ENCODE assay signal across 8 cellular contexts in the genomic region with DNA sequence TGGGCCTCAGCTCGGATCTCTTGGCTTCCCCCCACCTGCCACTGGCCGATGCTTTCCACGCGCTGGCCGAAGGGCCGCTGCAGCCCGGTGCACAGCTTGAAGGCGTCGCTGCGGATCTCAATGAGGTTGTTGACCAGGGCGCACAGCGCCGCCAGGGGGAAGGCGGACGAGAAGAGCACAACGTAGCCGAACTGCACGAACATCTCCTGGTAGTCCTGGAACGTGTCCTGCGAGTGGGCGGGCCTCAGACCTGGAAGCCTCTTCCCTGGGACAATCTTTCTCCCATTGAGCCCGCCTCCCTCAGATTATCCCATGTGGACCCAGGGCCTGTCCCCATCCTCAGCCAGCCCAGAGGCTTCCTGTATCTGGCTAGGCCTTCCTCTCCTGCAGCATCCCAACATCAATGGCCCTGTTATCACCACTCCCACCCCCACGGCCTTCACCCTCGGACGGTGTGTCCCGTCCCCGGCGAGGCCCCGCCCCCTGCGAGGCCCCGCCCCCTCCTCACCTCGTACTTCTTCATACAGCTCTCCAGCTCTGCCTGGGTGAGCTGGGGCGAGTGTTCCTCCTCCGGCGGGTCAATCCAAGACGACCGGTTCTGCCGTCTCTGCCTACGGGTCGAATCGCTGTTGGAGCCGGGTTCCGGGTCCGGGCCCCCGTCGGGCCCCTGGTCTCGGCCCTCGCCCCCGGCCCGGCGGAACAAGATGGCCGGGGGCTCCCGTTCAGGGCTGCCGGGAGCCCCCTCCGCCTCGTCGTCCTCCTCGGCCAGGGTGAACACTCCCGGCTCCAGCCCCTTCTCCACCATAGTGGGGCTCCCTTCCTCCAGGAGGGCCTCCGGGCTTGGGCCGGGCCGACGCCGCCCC. TPM values are rescaled to one million over a fixed set of nuclear protein-coding genes. Genes with fewer than 3 reads are reported as not detected.
A peak's percentile ranks its signal among the peaks of the same experiment; 100 is the strongest.
DNase-seq lines count a peak whose midpoint lies in the region; TF ChIP-seq lines count a peak whose summit lies in the region.

No MANE protein-coding gene starts in this region.

- H3K27me3 Mint-ChIP-seq in immature natural killer cell (ENCODE audit: low read depth in 3 of 3) = peaks cover 0 to 4% (median 0%) of the 10 kb centered on the region in 3 donors
- H3K27me3 Mint-ChIP-seq in osteocyte (ENCODE audit: unreplicated experiment) = no peaks in the 10 kb centered on the region

- H3K27me3 ChIP-seq in Peyer's patch (peaks cover 0 to 8% of the 10 kb centered on the region in 2 donors), adipocyte (replicated peaks; ENCODE audit: control insufficient read depth, insufficient read depth, low read length) (no peaks in the 10 kb centered on the region)

- H3K4me3 Mint-ChIP-seq in immature natural killer cell = peak overlapping the region; percentile 61 to 84 (median 77)
- no peak overlapping the region for H3K4me3 Mint-ChIP-seq in osteocyte (ENCODE audit: unreplicated experiment)

- no peaks in the 10 kb centered on the region for H3K9me3 ChIP-seq in Peyer's patch
- H3K9me3 ChIP-seq in adipocyte (ENCODE audit: control insufficient read depth, low read length) = no peaks in the 10 kb centered on the region

- H3K36me3 Mint-ChIP-seq in immature natural killer cell (peaks cover 0 to 3% (median 0%) of the 10 kb centered on the region in 3 donors), osteocyte (ENCODE audit: unreplicated experiment) (no peaks in the 10 kb centered on the region)

- H3K4me1 Mint-ChIP-seq in immature natural killer cell (peaks cover 0 to 17% of the 10 kb centered on the region in 2 donors), osteocyte (ENCODE audit: unreplicated experiment) (peaks cover 3% of the 10 kb centered on the region)

- peak overlapping the region; percentile 73 to 90 (median 81) for H3K27ac ChIP-seq in Peyer's patch

- H3K36me3 ChIP-seq in Peyer's patch (no peaks in the 10 kb centered on the region), adipocyte (ENCODE audit: control insufficient read depth, insufficient read depth, low read length, severe bottlenecking) (no peaks in the 10 kb centered on the region)

- no peak overlapping the region for H3K9ac ChIP-seq in adipocyte (ENCODE audit: low read length)

- H3K4me3 ChIP-seq in Peyer's patch (peak overlapping the region; percentile 48 to 73 (median 64)), adipocyte (ENCODE audit: low read length) (no peak overlapping the region)

- TF ChIP-seq POLR2A in Peyer's patch (IDR thresholded peaks at IDR 0.05) = peak; percentile 50 to 84

- TF ChIP-seq CTCF in Peyer's patch (IDR thresholded peaks at IDR 0.05) (peak in 4 of 6 experiments; percentile 35 to 72 (median 66)), osteocyte (IDR thresholded peaks at IDR 0.05) (no peak)

- H3K27ac Mint-ChIP-seq in immature natural killer cell = peak overlapping the region in 4 of 6 donors; percentile 64 to 80 (median 70)
- H3K27ac Mint-ChIP-seq in osteocyte (ENCODE audit: unreplicated experiment) = no peak overlapping the region

- H3K4me1 ChIP-seq in Peyer's patch = peaks cover 3 to 29% (median 19%) of the 10 kb centered on the region in 4 donors
- peaks cover 25% of the 10 kb centered on the region for H3K4me1 ChIP-seq in adipocyte (ENCODE audit: control insufficient read depth, insufficient read depth, low read length)

- DNase-seq in DMS53 treated with DMSO at 0.1 percent for 48 hours (lab: John Stamatoyannopoulos, UW; ENCODE audit: unreplicated experiment) = peak; percentile 93
- DNase-seq in Peyer's patch = peak; percentile 77 to 91 (median 90)
- DNase-seq in adipocyte (ENCODE audit: low read depth) = peak; percentile 20
- DNase-seq in immature natural killer cell = peak; percentile 48 to 55 (median 52)
- DNase-seq in stimulated activated CD8-positive, alpha-beta memory T cell treated with anti-CD3 and anti-CD28 coated beads, Interleukin-4, amount 100 ng/mL, for 48 hours = peak; percentile 66
- no peak for DNase-seq in globus pallidus (ENCODE audit: low spot score)
- no peak for DNase-seq in EL
- no peak for DNase-seq in osteocyte (ENCODE audit: extremely low spot score, unreplicated experiment)

- H3K9me3 Mint-ChIP-seq in immature natural killer cell (no peaks in the 10 kb centered on the region), osteocyte (ENCODE audit: unreplicated experiment) (no peaks in the 10 kb centered on the region)

RNA-seq across cellular contexts. Expression of gene ANO8, which starts 6.8 kb away (rescaled TPM):
- total RNA-seq in Peyer's patch (10 to 100 TPM; 10.3 to 18.9 (median 16.0) TPM), osteocyte (17.7 and 21.9 TPM in 2 replicates)
- under 1 TPM; 0.06 to 0.40 (median 0.12) TPM for polyA plus RNA-seq in immature natural killer cell

RNA-seq across cellular contexts. Expression of gene GTPBP3, which starts 9.5 kb away (rescaled TPM):
- total RNA-seq in Peyer's patch = 10 to 100 TPM; 40.5 to 74.4 (median 57.7) TPM
- polyA plus RNA-seq in immature natural killer cell = 1 to 10 TPM; 2.8 to 8.8 (median 3.1) TPM
- 27.2 and 28.9 TPM in 2 replicates for total RNA-seq in osteocyte

RNA-seq across cellular contexts. Expression of gene DDA1, which starts 18.5 kb away (rescaled TPM):
- total RNA-seq in Peyer's patch = 10 to 100 TPM; 15.2 to 37.2 (median 23.9) TPM
- 10 to 100 TPM; 30.0 to 48.6 (median 40.6) TPM for polyA plus RNA-seq in immature natural killer cell
- total RNA-seq in osteocyte = 46.3 and 50.0 TPM in 2 replicates

RNA-seq across cellular contexts. Expression of gene MRPL34, which starts 22.2 kb away (rescaled TPM):
- total RNA-seq in Peyer's patch (100 to 1,000 TPM in 3 of 4 donors, 10 to 100 TPM in 1; 76.7 to 202 (median 196) TPM), osteocyte (66.9 and 78.8 TPM in 2 replicates)
- 100 to 1,000 TPM; 189 to 270 (median 197) TPM for polyA plus RNA-seq in immature natural killer cell

RNA-seq across cellular contexts. Expression of gene ABHD8, which starts 24.7 kb away (rescaled TPM):
- total RNA-seq in Peyer's patch (10 to 100 TPM in 1 of 4 donors, 1 to 10 TPM in 3; 2.1 to 14.1 (median 5.6) TPM), osteocyte (5.0 and 6.1 TPM in 2 replicates)
- 10 to 100 TPM in 1 of 3 donors, 1 to 10 TPM in 2; 7.5 to 10.3 (median 8.3) TPM for polyA plus RNA-seq in immature natural killer cell

Comparison
In these comparisons a context has a peak if more than half of its experiments do, and no peak if none do; other contexts are left out.
1. DNase-seq: peak in DMS53 treated with DMSO at 0.1 percent for 48 hours (single experiment), Peyer's patch (3 of 3), adipocyte (single experiment), immature natural killer cell (3 of 3) and stimulated activated CD8-positive, alpha-beta memory T cell treated with anti-CD3 and anti-CD28 coated beads, Interleukin-4, amount 100 ng/mL, for 48 hours (single experiment); none in globus pallidus (single experiment), EL (single experiment) and osteocyte (single experiment).